In the genomic region with DNA sequence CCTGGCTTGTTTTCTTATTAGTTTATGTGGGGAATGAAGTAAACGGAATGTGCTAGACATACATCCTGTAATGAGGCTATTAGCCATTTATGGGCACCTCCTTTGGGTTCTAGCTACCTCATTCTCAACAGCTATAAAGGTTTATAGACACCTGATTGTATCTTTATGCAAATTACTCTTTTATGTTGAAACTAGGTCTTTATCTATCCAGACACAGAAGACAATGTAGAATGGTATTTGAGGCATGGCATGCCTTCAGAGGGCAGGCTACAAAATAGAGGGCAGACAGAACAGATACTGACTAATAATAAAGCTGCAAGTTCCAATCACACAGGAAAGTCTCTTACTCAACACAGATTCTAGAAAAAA, we compare ENCODE assay signal across 8 cellular contexts. TPM values are rescaled to one million over a fixed set of nuclear protein-coding genes. Genes with fewer than 3 reads are reported as not detected.
DNase-seq lines count a peak whose midpoint lies in the region; ATAC-seq and TF ChIP-seq lines count a peak whose summit lies in the region.

No MANE protein-coding gene starts in this region.

- no peaks in the 10 kb centered on the region for H3K9me3 Mint-ChIP-seq in chondrocyte (ENCODE audit: low read depth)

- peak overlapping the region in 9 of 12 donors; percentile 3 to 92 (median 22) for H3K27ac ChIP-seq in heart left ventricle
- peak overlapping the region; percentile 68 to 71 for H3K27ac ChIP-seq in uterus

- H3K4me1 ChIP-seq in heart left ventricle: peaks cover 15 to 98% (median 66%) of the 10 kb centered on the region in 12 donors
- peaks cover 6 to 11% of the 10 kb centered on the region in 2 donors for H3K4me1 ChIP-seq in uterus

- peak overlapping the region; percentile 20 for H3K27ac Mint-ChIP-seq in chondrocyte (ENCODE audit: unreplicated experiment)

- no peaks in the 10 kb centered on the region for H3K9me3 ChIP-seq in heart left ventricle
- H3K9me3 ChIP-seq in uterus: no peaks in the 10 kb centered on the region

- intact Hi-C loops in heart left ventricle (cut with DNase I) (loop anchor here in 1 of 10 donors (2.0 kb wide), 1 partner anchor 18 kb away; no protein-coding TSS in a partner anchor), left ventricle myocardium superior (cut with micrococcal nuclease) (no loop called here), uterus (cut with DNase I; ENCODE audit: low total_unique reads) (no loop called here)

- peaks cover 54% of the 10 kb centered on the region for H3K4me1 Mint-ChIP-seq in chondrocyte (ENCODE audit: low read depth)

- no peaks in the 10 kb centered on the region for H3K27me3 ChIP-seq in heart left ventricle
- H3K27me3 ChIP-seq in uterus: no peaks in the 10 kb centered on the region

- no peak overlapping the region for H3K4me3 Mint-ChIP-seq in chondrocyte (ENCODE audit: unreplicated experiment)

- TF ChIP-seq POLR2A in heart left ventricle (IDR thresholded peaks at IDR 0.05) (no peak), uterus (IDR thresholded peaks at IDR 0.05) (no peak)

- peaks cover 10% of the 10 kb centered on the region for H3K36me3 Mint-ChIP-seq in chondrocyte (ENCODE audit: low read depth)

- ATAC-seq in heart left ventricle: no peak
- ATAC-seq in left ventricle myocardium superior: no peak
- peak; percentile 24 for ATAC-seq in HG03439 (IDR thresholded peaks at IDR 0.05; ENCODE audit: unreplicated experiment)

- 35 to 72% (median 55%) methylated on average over 1 of the region's 1 CpG for WGBS in heart left ventricle, 4 donors

- TF ChIP-seq CTCF in heart left ventricle (IDR thresholded peaks at IDR 0.05): no peak
- no peak for TF ChIP-seq CTCF in chondrocyte (IDR thresholded peaks at IDR 0.05)
- TF ChIP-seq CTCF in uterus (IDR thresholded peaks at IDR 0.05): no peak

- no peaks in the 10 kb centered on the region for H3K27me3 Mint-ChIP-seq in chondrocyte (ENCODE audit: low read depth)

- no peak for DNase-seq in heart left ventricle
- no peak for DNase-seq in left ventricle myocardium superior
- no peak for DNase-seq in chondrocyte (ENCODE audit: low spot score)
- no peak for DNase-seq in uterus
- DNase-seq in NCI-H2107 treated with DMSO at 0.1 percent for 48 hours (lab: John Stamatoyannopoulos, UW; ENCODE audit: unreplicated experiment): no peak
- DNase-seq in foreskin melanocyte: no peak
- no peak for DNase-seq in H4 (ENCODE audit: low spot score)

- H3K4me3 ChIP-seq in heart left ventricle: no peak overlapping the region
- H3K4me3 ChIP-seq in uterus: no peak overlapping the region

- H3K36me3 ChIP-seq in heart left ventricle (peaks cover 0 to 27% (median 11%) of the 10 kb centered on the region in 9 donors), uterus (no peaks in the 10 kb centered on the region)

RNA-seq across cellular contexts. Expression of a gene that starts 27.1 kb away (rescaled TPM):
- 10 to 100 TPM in 6 of 9 donors, 1 to 10 TPM in 3; 6.5 to 45.2 (median 10.8) TPM for total RNA-seq in heart left ventricle
- 1 to 10 TPM; 5.1 to 5.9 TPM for polyA plus RNA-seq in heart left ventricle
- 11.9 TPM for total RNA-seq in left ventricle myocardium superior
- total RNA-seq in chondrocyte: 44.3 to 64.2 TPM (median 58.1 TPM) in 3 replicates
- total RNA-seq in uterus: 10 to 100 TPM; 27.7 to 89.0 (median 57.9) TPM
- total RNA-seq in H4 (2014; rRNA removed; shearing (Covaris generic)): 12.3 and 13.8 TPM in 2 replicates

RNA-seq across cellular contexts. Expression of a gene that starts 41.9 kb away (rescaled TPM):
- total RNA-seq in heart left ventricle: not detected
- not detected for polyA plus RNA-seq in heart left ventricle
- total RNA-seq in left ventricle myocardium superior: not detected
- not detected in 3 replicates for total RNA-seq in chondrocyte
- total RNA-seq in uterus: not detected
- not detected in 2 replicates for total RNA-seq in H4 (2014; rRNA removed; shearing (Covaris generic))
